ENCODE assay signal across 24 cellular contexts in the genomic region with DNA sequence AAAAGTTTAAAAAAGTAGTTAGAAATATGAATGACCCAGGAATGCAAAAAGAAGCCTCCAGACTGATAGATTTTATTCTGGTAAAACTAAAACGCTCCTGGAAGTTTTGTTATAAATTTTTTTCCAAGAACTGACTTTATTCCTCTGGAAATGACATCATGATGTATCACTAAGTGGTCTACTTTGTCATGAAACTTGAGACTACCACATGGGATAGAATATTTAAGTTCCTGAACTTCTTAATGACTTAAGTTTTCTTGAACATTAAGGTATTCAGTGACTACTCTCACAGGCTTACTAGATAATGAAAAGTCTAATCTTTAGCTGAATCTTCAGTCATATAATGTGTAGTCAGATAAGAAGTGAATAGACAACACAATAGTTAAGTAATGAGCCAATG.
A peak's percentile ranks its signal among the peaks of the same experiment; 100 is the strongest.
DNase-seq lines count a peak whose midpoint lies in the region; ATAC-seq and TF ChIP-seq lines count a peak whose summit lies in the region.
"Had no signal": no experiment of that assay in that cellular context is flagged by ENCODE, and none has a peak within 500 bp of the region (broad histone marks: within the 10 kb centered on the region; RNA-seq: fewer than 3 reads in every experiment).

No MANE protein-coding gene starts in this region.

- H3K27me3 Mint-ChIP-seq in chondrocyte (ENCODE audit: low read depth): no peaks in the 10 kb centered on the region
- H3K27me3 Mint-ChIP-seq in effector memory CD8-positive, alpha-beta T cell: no peaks in the 10 kb centered on the region
- H3K27me3 Mint-ChIP-seq: activated CD8-positive, alpha-beta T cell treated with anti-CD3 and anti-CD28 coated beads for 36 hours; brain; IgD-negative memory B cell had no signal

- no peaks in the 10 kb centered on the region for H3K9me3 ChIP-seq in osteoblast (ENCODE audit: low read depth, low read length)
- H3K9me3 ChIP-seq: MG63, upper lobe of left lung had no signal

- TF ChIP-seq CTCF in AG10803 (conservative IDR thresholded peaks at IDR 0.05; ENCODE audit: low read length): no peak
- no peak for TF ChIP-seq CTCF in chondrocyte (IDR thresholded peaks at IDR 0.05)
- no peak for TF ChIP-seq CTCF in osteoblast (IDR thresholded peaks at IDR 0.05; ENCODE audit: extremely low read depth, low read depth, low read length)

- H3K4me1 Mint-ChIP-seq in chondrocyte (ENCODE audit: low read depth): peaks cover 67% of the 10 kb centered on the region
- no peaks in the 10 kb centered on the region for H3K4me1 Mint-ChIP-seq in effector memory CD8-positive, alpha-beta T cell (ENCODE audit: low read depth in 2 of 2)
- H3K4me1 Mint-ChIP-seq: IgD-negative memory B cell had no signal

- H3K4me3 Mint-ChIP-seq in chondrocyte (ENCODE audit: unreplicated experiment): no peak overlapping the region
- H3K4me3 Mint-ChIP-seq in effector memory CD8-positive, alpha-beta T cell: no peak overlapping the region
- H3K4me3 Mint-ChIP-seq: activated CD8-positive, alpha-beta T cell treated with anti-CD3 and anti-CD28 coated beads for 36 hours; brain; IgD-negative memory B cell had no signal

- no peak for ATAC-seq in effector memory CD8-positive, alpha-beta T cell (replicated peaks)
- ATAC-seq in HG03469 (IDR thresholded peaks at IDR 0.05; ENCODE audit: unreplicated experiment): no peak
- ATAC-seq: activated CD8-positive, alpha-beta T cell treated with anti-CD3 and anti-CD28 coated beads for 36 hours had no signal

- peaks cover 4% of the 10 kb centered on the region for H3K36me3 Mint-ChIP-seq in chondrocyte (ENCODE audit: low read depth)
- H3K36me3 Mint-ChIP-seq in effector memory CD8-positive, alpha-beta T cell (ENCODE audit: insufficient read depth): no peaks in the 10 kb centered on the region
- H3K36me3 Mint-ChIP-seq: IgD-negative memory B cell had no signal

- peak overlapping the region; percentile 63 for H3K27ac Mint-ChIP-seq in chondrocyte (ENCODE audit: unreplicated experiment)
- no peak overlapping the region for H3K27ac Mint-ChIP-seq in effector memory CD8-positive, alpha-beta T cell
- H3K27ac Mint-ChIP-seq: activated CD8-positive, alpha-beta T cell treated with anti-CD3 and anti-CD28 coated beads for 36 hours; IgD-negative memory B cell had no signal

- no peaks in the 10 kb centered on the region for H4K20me1 ChIP-seq in osteoblast (ENCODE audit: insufficient read depth, low read length)

- peak overlapping the region; percentile 87 for H3K27ac ChIP-seq in osteoblast (ENCODE audit: low read depth, low read length)
- H3K27ac ChIP-seq: HL-60, upper lobe of left lung had no signal

- no peak overlapping the region for H2AFZ ChIP-seq in osteoblast (ENCODE audit: low read length)

- peak; percentile 7 for DNase-seq in AG10803 (ENCODE audit: low read depth)
- peak; percentile 82 for DNase-seq in LHCN-M2 (ENCODE audit: low read depth)
- DNase-seq in chondrocyte (ENCODE audit: low spot score): no peak
- no peak for DNase-seq in osteoblast (ENCODE audit: insufficient read length, low spot score, missing footprints)
- no peak for DNase-seq in T1000 (lab: John Stamatoyannopoulos, UW)
- DNase-seq in effector memory CD8-positive, alpha-beta T cell: no peak
- no peak for DNase-seq in NCI-H1092 (lab: John Stamatoyannopoulos, UW)
- DNase-seq: activated CD4-positive, CD25-positive, alpha-beta regulatory T cell; activated CD8-positive, alpha-beta T cell treated with anti-CD3 and anti-CD28 coated beads for 36 hours; activated effector memory CD4-positive, alpha-beta T cell treated with anti-CD3 and anti-CD28 coated beads, Interleukin-2, amount 50 U/mL, for 16 hours; activated T-cell treated with anti-CD3 and anti-CD28 coated beads for 4 hours; C1 segment of cervical spinal cord; Calu3; MG63; NCI-H1436; NCI-H510A treated with DMSO at 0.1 percent for 48 hours; nucleus accumbens; stimulated activated CD4-positive, alpha-beta T cell treated with anti-CD3 and anti-CD28 coated beads, Interleukin-15, amount 100 ng/mL, for 24 hours; upper lobe of left lung had no signal

- H3K4me1 ChIP-seq in osteoblast (ENCODE audit: insufficient read depth, low read length): peaks cover 53% of the 10 kb centered on the region
- H3K4me1 ChIP-seq: upper lobe of left lung had no signal

- peak overlapping the region; percentile 78 for H3K4me2 ChIP-seq in osteoblast (ENCODE audit: insufficient read depth, low read length)

- no peaks in the 10 kb centered on the region for H3K9me3 Mint-ChIP-seq in chondrocyte (ENCODE audit: low read depth)
- H3K9me3 Mint-ChIP-seq in effector memory CD8-positive, alpha-beta T cell: peaks cover 7% of the 10 kb centered on the region in 2 donors
- H3K9me3 Mint-ChIP-seq: activated CD8-positive, alpha-beta T cell treated with anti-CD3 and anti-CD28 coated beads for 36 hours had no signal

- H3K27me3 ChIP-seq in osteoblast (ENCODE audit: insufficient read depth, low read length): no peaks in the 10 kb centered on the region
- H3K27me3 ChIP-seq: MG63, upper lobe of left lung had no signal

- H3K79me2 ChIP-seq in osteoblast (ENCODE audit: insufficient read depth, low read length): no peaks in the 10 kb centered on the region

- H3K36me3 ChIP-seq in osteoblast (ENCODE audit: insufficient read depth, low read length): no peaks in the 10 kb centered on the region
- H3K36me3 ChIP-seq: upper lobe of left lung had no signal

- H3K4me3 ChIP-seq in AG10803 (ENCODE audit: low read length) (no peak overlapping the region), osteoblast (ENCODE audit: insufficient read depth, low read length) (no peak overlapping the region)
- H3K4me3 ChIP-seq: lung, MG63, upper lobe of left lung had no signal

Comparison
In these comparisons a context has a peak if more than half of its experiments do, and no peak if none do; other contexts are left out.
1. DNase-seq: peak in AG10803 (single experiment) and LHCN-M2 (single experiment); none in chondrocyte (single experiment), osteoblast (single experiment), T1000 (single experiment), effector memory CD8-positive, alpha-beta T cell (0 of 3) and NCI-H1092 (single experiment).